ENCODE assay signal across 7 cellular contexts in the genomic region with DNA sequence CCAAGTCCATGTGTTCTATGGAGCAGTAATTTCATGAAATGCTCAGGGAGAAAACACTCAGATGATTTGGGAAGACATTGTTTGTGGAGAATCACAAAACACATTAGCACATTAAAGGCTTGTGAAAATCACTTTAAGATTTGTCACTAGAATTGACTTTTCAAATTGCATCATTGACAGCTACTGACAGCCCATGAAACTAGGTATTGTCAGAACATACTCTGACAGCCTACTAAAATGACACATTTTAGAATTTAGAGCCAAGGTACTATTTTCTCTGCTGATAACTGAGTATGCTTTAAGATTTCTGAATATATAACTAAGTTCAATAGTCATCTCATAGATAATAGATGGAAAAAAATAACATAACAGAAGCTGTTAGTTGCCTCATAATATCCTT.
"Had no signal": no experiment of that assay in that cellular context is flagged by ENCODE, and none has a peak within 500 bp of the region (broad histone marks: within the 10 kb centered on the region; RNA-seq: fewer than 3 reads in every experiment).

No MANE protein-coding gene starts in this region.

- H3K9me3 Mint-ChIP-seq: GM23338 had no signal

- H3K4me3 Mint-ChIP-seq: GM23338, H9, IgD-negative memory B cell had no signal

- DNase-seq: H9, HCEC 1CT had no signal

- H3K27ac Mint-ChIP-seq: GM23338, H9, IgD-negative memory B cell had no signal

- H3K4me3 ChIP-seq: GM23338 had no signal

- H3K4me2 ChIP-seq: GM23338 had no signal

- H2AFZ ChIP-seq: GM23338 had no signal

- FAIRE-seq: H1, H54, HTR-8/SVneo had no signal

- H3K4me1 Mint-ChIP-seq: IgD-negative memory B cell had no signal

- H3K36me3 Mint-ChIP-seq: IgD-negative memory B cell had no signal

- ATAC-seq: GM23338 had no signal
